1 cellular context compared by ENCODE assay signal in the genomic region with DNA sequence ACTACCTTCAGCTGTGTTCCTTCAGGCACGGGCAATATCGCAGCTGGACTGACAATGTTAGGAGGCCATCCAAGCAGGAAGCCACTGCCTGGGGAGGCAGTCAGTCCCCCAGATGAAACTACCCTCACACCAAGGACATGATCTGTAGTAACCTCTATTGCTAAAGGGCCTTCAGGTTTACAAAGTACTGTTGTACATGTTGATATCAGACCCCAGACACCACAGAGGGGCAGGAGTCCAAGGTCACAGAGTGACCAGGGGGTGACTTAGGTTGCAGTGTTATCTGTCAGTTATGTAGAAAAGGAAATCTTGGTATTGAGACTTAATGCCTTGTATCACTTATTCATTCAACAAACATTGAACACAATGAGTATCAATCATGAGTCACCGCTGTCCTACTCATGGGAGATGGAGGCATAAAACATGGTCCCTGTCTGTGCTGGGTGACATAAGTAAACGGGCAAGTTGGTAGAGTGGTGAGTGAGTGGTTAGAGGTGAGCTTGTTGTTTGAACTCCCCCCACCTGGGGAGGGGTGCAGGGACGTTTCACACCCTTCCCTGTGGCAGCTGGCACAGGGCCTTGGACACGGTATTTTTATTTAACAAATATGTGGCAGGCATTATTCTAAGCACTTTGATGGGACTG.
A peak's percentile ranks its signal among the peaks of the same experiment; 100 is the strongest.
TF ChIP-seq lines count a peak whose summit lies in the region.

No MANE protein-coding gene starts in this region.

TF ChIP-seq in HepG2, 621 proteins besides CTCF, POLR2A, EP300 and RAD21 (continued from another document and continues in another):
- no peak for TF ChIP-seq E2F1 (CRISPR knock-in tag; IDR thresholded peaks at IDR 0.05)
- TF ChIP-seq PITX1 (CRISPR knock-in tag; IDR thresholded peaks at IDR 0.05) = peak; percentile 38; the same call in 1 of the 2 replicates
- no peak for TF ChIP-seq RORA (CRISPR knock-in tag; IDR thresholded peaks at IDR 0.05)
- peak; percentile 38; the same call in 1 of the 2 replicates for TF ChIP-seq GATAD1 (CRISPR knock-in tag; IDR thresholded peaks at IDR 0.05)
- no peak for TF ChIP-seq ZNF597 (CRISPR knock-in tag; IDR thresholded peaks at IDR 0.05)
- no peak for TF ChIP-seq NR3C1 (CRISPR knock-in tag; IDR thresholded peaks at IDR 0.05)
- TF ChIP-seq, protein P1, sequence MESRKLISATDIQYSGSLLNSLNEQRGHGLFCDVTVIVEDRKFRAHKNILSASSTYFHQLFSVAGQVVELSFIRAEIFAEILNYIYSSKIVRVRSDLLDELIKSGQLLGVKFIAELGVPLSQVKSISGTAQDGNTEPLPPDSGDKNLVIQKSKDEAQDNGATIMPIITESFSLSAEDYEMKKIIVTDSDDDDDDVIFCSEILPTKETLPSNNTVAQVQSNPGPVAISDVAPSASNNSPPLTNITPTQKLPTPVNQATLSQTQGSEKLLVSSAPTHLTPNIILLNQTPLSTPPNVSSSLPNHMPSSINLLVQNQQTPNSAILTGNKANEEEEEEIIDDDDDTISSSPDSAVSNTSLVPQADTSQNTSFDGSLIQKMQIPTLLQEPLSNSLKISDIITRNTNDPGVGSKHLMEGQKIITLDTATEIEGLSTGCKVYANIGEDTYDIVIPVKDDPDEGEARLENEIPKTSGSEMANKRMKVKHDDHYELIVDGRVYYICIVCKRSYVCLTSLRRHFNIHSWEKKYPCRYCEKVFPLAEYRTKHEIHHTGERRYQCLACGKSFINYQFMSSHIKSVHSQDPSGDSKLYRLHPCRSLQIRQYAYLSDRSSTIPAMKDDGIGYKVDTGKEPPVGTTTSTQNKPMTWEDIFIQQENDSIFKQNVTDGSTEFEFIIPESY (CRISPR knock-in tag; IDR thresholded peaks at IDR 0.05) = peak; percentile 36; the same call in 1 of the 2 replicates
- TF ChIP-seq ZBTB8A (CRISPR knock-in tag; IDR thresholded peaks at IDR 0.05; ENCODE audit: borderline replicate concordance, low read depth) = no peak
- TF ChIP-seq ZNF274 (CRISPR knock-in tag; IDR thresholded peaks at IDR 0.05) = no peak
- TF ChIP-seq, protein P2, sequence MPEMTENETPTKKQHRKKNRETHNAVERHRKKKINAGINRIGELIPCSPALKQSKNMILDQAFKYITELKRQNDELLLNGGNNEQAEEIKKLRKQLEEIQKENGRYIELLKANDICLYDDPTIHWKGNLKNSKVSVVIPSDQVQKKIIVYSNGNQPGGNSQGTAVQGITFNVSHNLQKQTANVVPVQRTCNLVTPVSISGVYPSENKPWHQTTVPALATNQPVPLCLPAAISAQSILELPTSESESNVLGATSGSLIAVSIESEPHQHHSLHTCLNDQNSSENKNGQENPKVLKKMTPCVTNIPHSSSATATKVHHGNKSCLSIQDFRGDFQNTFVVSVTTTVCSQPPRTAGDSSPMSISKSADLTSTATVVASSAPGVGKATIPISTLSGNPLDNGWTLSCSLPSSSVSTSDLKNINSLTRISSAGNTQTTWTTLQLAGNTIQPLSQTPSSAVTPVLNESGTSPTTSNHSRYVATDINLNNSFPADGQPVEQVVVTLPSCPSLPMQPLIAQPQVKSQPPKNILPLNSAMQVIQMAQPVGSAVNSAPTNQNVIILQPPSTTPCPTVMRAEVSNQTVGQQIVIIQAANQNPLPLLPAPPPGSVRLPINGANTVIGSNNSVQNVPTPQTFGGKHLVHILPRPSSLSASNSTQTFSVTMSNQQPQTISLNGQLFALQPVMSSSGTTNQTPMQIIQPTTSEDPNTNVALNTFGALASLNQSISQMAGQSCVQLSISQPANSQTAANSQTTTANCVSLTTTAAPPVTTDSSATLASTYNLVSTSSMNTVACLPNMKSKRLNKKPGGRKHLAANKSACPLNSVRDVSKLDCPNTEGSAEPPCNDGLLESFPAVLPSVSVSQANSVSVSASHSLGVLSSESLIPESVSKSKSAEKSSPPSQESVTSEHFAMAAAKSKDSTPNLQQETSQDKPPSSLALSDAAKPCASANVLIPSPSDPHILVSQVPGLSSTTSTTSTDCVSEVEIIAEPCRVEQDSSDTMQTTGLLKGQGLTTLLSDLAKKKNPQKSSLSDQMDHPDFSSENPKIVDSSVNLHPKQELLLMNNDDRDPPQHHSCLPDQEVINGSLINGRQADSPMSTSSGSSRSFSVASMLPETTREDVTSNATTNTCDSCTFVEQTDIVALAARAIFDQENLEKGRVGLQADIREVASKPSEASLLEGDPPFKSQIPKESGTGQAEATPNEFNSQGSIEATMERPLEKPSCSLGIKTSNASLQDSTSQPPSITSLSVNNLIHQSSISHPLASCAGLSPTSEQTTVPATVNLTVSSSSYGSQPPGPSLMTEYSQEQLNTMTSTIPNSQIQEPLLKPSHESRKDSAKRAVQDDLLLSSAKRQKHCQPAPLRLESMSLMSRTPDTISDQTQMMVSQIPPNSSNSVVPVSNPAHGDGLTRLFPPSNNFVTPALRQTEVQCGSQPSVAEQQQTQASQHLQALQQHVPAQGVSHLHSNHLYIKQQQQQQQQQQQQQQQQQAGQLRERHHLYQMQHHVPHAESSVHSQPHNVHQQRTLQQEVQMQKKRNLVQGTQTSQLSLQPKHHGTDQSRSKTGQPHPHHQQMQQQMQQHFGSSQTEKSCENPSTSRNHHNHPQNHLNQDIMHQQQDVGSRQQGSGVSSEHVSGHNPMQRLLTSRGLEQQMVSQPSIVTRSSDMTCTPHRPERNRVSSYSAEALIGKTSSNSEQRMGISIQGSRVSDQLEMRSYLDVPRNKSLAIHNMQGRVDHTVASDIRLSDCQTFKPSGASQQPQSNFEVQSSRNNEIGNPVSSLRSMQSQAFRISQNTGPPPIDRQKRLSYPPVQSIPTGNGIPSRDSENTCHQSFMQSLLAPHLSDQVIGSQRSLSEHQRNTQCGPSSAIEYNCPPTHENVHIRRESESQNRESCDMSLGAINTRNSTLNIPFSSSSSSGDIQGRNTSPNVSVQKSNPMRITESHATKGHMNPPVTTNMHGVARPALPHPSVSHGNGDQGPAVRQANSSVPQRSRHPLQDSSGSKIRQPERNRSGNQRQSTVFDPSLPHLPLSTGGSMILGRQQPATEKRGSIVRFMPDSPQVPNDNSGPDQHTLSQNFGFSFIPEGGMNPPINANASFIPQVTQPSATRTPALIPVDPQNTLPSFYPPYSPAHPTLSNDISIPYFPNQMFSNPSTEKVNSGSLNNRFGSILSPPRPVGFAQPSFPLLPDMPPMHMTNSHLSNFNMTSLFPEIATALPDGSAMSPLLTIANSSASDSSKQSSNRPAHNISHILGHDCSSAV (CRISPR knock-in tag; IDR thresholded peaks at IDR 0.05; ENCODE audit: borderline replicate concordance) = no peak
- TF ChIP-seq SMYD3 (CRISPR knock-in tag; IDR thresholded peaks at IDR 0.05) = no peak
- no peak for TF ChIP-seq SCMH1 (CRISPR knock-in tag; IDR thresholded peaks at IDR 0.05; ENCODE audit: borderline replicate concordance)
- peak; percentile 61; the same call in 1 of the 2 replicates for TF ChIP-seq MIER3 (CRISPR knock-in tag; IDR thresholded peaks at IDR 0.05; ENCODE audit: borderline replicate concordance)
- TF ChIP-seq FOXP4 (CRISPR knock-in tag; IDR thresholded peaks at IDR 0.05) = peak; percentile 57; the same call in 1 of the 2 replicates
- TF ChIP-seq EHMT2 (IDR thresholded peaks at IDR 0.05; ENCODE audit: borderline replicate concordance, low read depth, low read length) = no peak
- peak; percentile 62; the same call in 1 of the 2 replicates for TF ChIP-seq ZSCAN21 (CRISPR knock-in tag; IDR thresholded peaks at IDR 0.05; ENCODE audit: borderline replicate concordance)
- no peak for TF ChIP-seq ZNF317 (CRISPR knock-in tag; IDR thresholded peaks at IDR 0.05)
- no peak for TF ChIP-seq ZNF260 (CRISPR knock-in tag; IDR thresholded peaks at IDR 0.05; ENCODE audit: borderline replicate concordance, low read depth)
- peak; percentile 90 for TF ChIP-seq GATAD2A (CRISPR knock-in tag; IDR thresholded peaks at IDR 0.05)
- no peak for TF ChIP-seq SOX6 (IDR thresholded peaks at IDR 0.05)
- peak; percentile 55 for TF ChIP-seq SOX6 (CRISPR knock-in tag; IDR thresholded peaks at IDR 0.05)
- TF ChIP-seq TRIM22 (IDR thresholded peaks at IDR 0.05) = no peak
- TF ChIP-seq GABPA (IDR thresholded peaks at IDR 0.05; ENCODE audit: low read depth, low read length) = no peak
- no peak for TF ChIP-seq GABPA (CRISPR knock-in tag; IDR thresholded peaks at IDR 0.05; ENCODE audit: low read depth)
- peak; percentile 84 for TF ChIP-seq ARID5B (CRISPR knock-in tag; IDR thresholded peaks at IDR 0.05)
- no peak for TF ChIP-seq ZNF761 (CRISPR knock-in tag; conservative IDR thresholded peaks at IDR 0.05)
- TF ChIP-seq FOXO1 (CRISPR knock-in tag; IDR thresholded peaks at IDR 0.05) = peak; percentile 48; the same call in 1 of the 2 replicates
- no peak for TF ChIP-seq RBM22 (optimal IDR thresholded peaks at IDR 0.05; ENCODE audit: low read length)
- TF ChIP-seq, protein P3, sequence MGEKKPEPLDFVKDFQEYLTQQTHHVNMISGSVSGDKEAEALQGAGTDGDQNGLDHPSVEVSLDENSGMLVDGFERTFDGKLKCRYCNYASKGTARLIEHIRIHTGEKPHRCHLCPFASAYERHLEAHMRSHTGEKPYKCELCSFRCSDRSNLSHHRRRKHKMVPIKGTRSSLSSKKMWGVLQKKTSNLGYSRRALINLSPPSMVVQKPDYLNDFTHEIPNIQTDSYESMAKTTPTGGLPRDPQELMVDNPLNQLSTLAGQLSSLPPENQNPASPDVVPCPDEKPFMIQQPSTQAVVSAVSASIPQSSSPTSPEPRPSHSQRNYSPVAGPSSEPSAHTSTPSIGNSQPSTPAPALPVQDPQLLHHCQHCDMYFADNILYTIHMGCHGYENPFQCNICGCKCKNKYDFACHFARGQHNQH (CRISPR knock-in tag; IDR thresholded peaks at IDR 0.05) = peak; percentile 74; the same call in 1 of the 2 replicates
- TF ChIP-seq MTF1 (CRISPR knock-in tag; IDR thresholded peaks at IDR 0.05) = no peak
- peak; percentile 62 for TF ChIP-seq TBL1XR1 (IDR thresholded peaks at IDR 0.05; ENCODE audit: borderline replicate concordance, low read length, partially characterized antibody)
- no peak for TF ChIP-seq ZNF251 (CRISPR knock-in tag; IDR thresholded peaks at IDR 0.05)
- TF ChIP-seq SMAD3 (CRISPR knock-in tag; IDR thresholded peaks at IDR 0.05) = 0 out of 2 replicates have a peak, but pooled peaks have one; percentile 50
